ENCODE assay signal across 13 cellular contexts in the genomic region with DNA sequence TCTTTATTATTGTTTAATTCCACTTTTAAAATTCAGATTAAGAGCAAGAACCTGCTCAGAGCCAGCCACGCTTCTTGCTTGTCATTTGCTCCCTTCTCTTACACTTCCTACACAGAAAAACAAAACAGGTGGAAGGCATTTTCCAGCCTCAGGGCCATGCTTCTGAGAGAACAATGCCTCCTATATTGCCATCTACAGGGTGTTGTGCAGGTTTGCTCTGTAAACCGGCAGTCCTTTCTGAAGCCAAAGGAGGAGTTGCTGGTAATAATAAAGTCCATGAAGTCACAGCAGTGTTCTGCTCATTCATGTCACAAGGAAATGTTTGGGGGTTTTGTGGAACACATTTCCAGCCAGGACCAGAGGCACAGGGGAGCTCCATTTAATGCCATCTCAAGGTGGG. TPM values are rescaled to one million over a fixed set of nuclear protein-coding genes. Genes with fewer than 3 reads are reported as not detected.
A peak's percentile ranks its signal among the peaks of the same experiment; 100 is the strongest.
DNase-seq lines count a peak whose midpoint lies in the region; ATAC-seq and TF ChIP-seq lines count a peak whose summit lies in the region.
"Had no signal": no experiment of that assay in that cellular context is flagged by ENCODE, and none has a peak within 500 bp of the region (broad histone marks: within the 10 kb centered on the region; RNA-seq: fewer than 3 reads in every experiment).

No MANE protein-coding gene starts in this region.

- no peak for TF ChIP-seq EP300 in tibial nerve (IDR thresholded peaks at IDR 0.05)

- no peaks in the 10 kb centered on the region for H3K9me3 ChIP-seq in adrenal gland (replicated peaks in 1 of 3)
- H3K9me3 ChIP-seq in uterus = no peaks in the 10 kb centered on the region
- no peaks in the 10 kb centered on the region for H3K9me3 ChIP-seq in tibial nerve

- no peak for ATAC-seq in HG03280 (IDR thresholded peaks at IDR 0.05; ENCODE audit: unreplicated experiment)
- ATAC-seq: activated CD8-positive, alpha-beta T cell treated with anti-CD3 and anti-CD28 coated beads, Interleukin-2, amount 10 ng/mL, durations not matched to agents 7 days and 5 days; effector memory CD8-positive, alpha-beta T cell had no signal

- TF ChIP-seq CTCF in adrenal gland (IDR thresholded peaks at IDR 0.05) (peak in 5 of 6 experiments; percentile 33 to 59 (median 53)), uterus (IDR thresholded peaks at IDR 0.05) (peak in 3 of 4 experiments; percentile 6 to 23 (median 21)), tibial nerve (IDR thresholded peaks at IDR 0.05) (no peak)

- peak; percentile 44 for DNase-seq in SIG-M5 treated with dmso at 0.1 percent for 504 hours (lab: John Stamatoyannopoulos, UW; ENCODE audit: unreplicated experiment)
- no peak for DNase-seq in SIG-M5 (lab: John Stamatoyannopoulos, UW)
- peak in 5 of 7 donors; percentile 23 to 63 (median 38) for DNase-seq in adrenal gland
- peak; percentile 80 for DNase-seq in left kidney (ENCODE audit: low read depth, low spot score)
- DNase-seq in uterus = no peak
- DNase-seq in tibial nerve (ENCODE audit: low spot score in 2 of 2) = no peak
- DNase-seq in activated effector memory CD4-positive, alpha-beta T cell treated with anti-CD3 and anti-CD28 coated beads, Interleukin-2, amount 50 U/mL, for 16 hours = no peak
- DNase-seq: activated CD8-positive, alpha-beta T cell treated with anti-CD3 and anti-CD28 coated beads, Interleukin-2, amount 10 ng/mL, durations not matched to agents 7 days and 5 days; activated naive CD8-positive, alpha-beta T cell treated with anti-CD3 and anti-CD28 coated beads for 36 hours; effector memory CD8-positive, alpha-beta T cell; glutamatergic neuron; NCI-H1417 treated with DMSO at 0.1 percent for 48 hours had no signal

- intact Hi-C loops in adrenal gland (cut with DNase I) = no loop called here
- intact Hi-C loops in uterus (cut with DNase I; ENCODE audit: low total_unique reads) = no loop called here

- H3K27me3 ChIP-seq in adrenal gland (no peaks in the 10 kb centered on the region), uterus (no peaks in the 10 kb centered on the region), tibial nerve (no peaks in the 10 kb centered on the region)

- H3K4me3 ChIP-seq in adrenal gland = no peak overlapping the region
- H3K4me3 ChIP-seq in uterus = no peak overlapping the region
- H3K4me3 ChIP-seq in tibial nerve = no peak overlapping the region

- H3K36me3 ChIP-seq in adrenal gland (replicated peaks in 1 of 2) (no peaks in the 10 kb centered on the region), uterus (no peaks in the 10 kb centered on the region), tibial nerve (no peaks in the 10 kb centered on the region)

- TF ChIP-seq POLR2A in adrenal gland (IDR thresholded peaks at IDR 0.05) = no peak
- TF ChIP-seq POLR2A in uterus (IDR thresholded peaks at IDR 0.05) = no peak
- no peak for TF ChIP-seq POLR2A in tibial nerve (IDR thresholded peaks at IDR 0.05)

- H3K4me1 ChIP-seq in adrenal gland (replicated peaks in 1 of 2) (peaks cover 24 to 28% of the 10 kb centered on the region in 2 donors), uterus (peaks cover 0 to 6% of the 10 kb centered on the region in 2 donors), tibial nerve (peaks cover 0 to 16% (median 8%) of the 10 kb centered on the region in 4 donors)

- WGBS in adrenal gland, 4 donors = 34 to 61% (median 40%) methylated on average over 1 to 2 of the region's 2 CpGs
- WGBS in tibial nerve, 2 donors = 45 to 48% methylated on average over 2 of the region's 2 CpGs

- H3K27ac ChIP-seq in adrenal gland (peak overlapping the region in 4 of 5 donors; percentile 55 to 88 (median 76)), uterus (peak overlapping the region; percentile 54 to 73), tibial nerve (no peak overlapping the region)

RNA-seq across cellular contexts. Expression of gene PRLR, which starts 16.1 kb away (rescaled TPM):
- total RNA-seq in adrenal gland (100 to 1,000 TPM in 5 of 8 donors, 10 to 100 TPM in 3; 65.9 to 149 (median 103) TPM), uterus (10 to 100 TPM; 15.8 to 80.6 (median 48.0) TPM), tibial nerve (1 to 10 TPM in 3 of 4 donors, under 1 TPM in 1; 0.84 to 5.3 (median 4.0) TPM)
- polyA plus RNA-seq in adrenal gland = 10 to 100 TPM in 1 of 3 donors, 1 to 10 TPM in 2; 2.1 to 57.1 (median 2.7) TPM
- total RNA-seq: activated CD8-positive, alpha-beta T cell treated with anti-CD3 and anti-CD28 coated beads, Interleukin-2, amount 10 ng/mL, durations not matched to agents 7 days and 5 days; activated naive CD8-positive, alpha-beta T cell treated with anti-CD3 and anti-CD28 coated beads for 36 hours had no signal

Comparison
In these comparisons a context has a peak if more than half of its experiments do, and no peak if none do; other contexts are left out.
1. DNase-seq: peak in SIG-M5 treated with dmso at 0.1 percent for 504 hours (single experiment), adrenal gland (5 of 7) and left kidney (single experiment); none in SIG-M5 (single experiment), uterus (0 of 2), tibial nerve (0 of 2) and activated effector memory CD4-positive, alpha-beta T cell treated with anti-CD3 and anti-CD28 coated beads, Interleukin-2, amount 50 U/mL, for 16 hours (single experiment).
2. H3K27ac ChIP-seq: peak in adrenal gland (4 of 5) and uterus (2 of 2); none in tibial nerve (0 of 4).
3. CTCF ChIP-seq: peak in adrenal gland (5 of 6) and uterus (3 of 4); none in tibial nerve (0 of 5).